16 cellular contexts compared by ENCODE assay signal in the genomic region with DNA sequence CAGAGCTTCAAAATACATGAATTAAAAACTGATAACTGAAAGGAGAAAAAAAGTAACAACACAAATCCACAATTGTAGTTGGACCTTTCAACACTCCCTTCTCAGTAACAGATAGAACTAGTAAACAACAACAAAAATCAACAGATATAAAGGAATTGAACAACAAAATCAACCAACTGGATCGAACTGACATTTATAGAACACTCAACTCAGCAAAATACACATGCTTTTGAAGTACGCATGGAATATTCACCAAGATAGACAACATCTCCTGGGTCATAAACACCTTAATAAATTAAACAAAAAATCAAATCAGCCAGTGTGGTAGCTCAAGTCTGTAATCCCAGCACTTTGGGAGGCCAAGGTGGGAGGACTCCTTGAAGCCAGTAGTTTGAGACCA.
DNase-seq lines count a peak whose midpoint lies in the region; ATAC-seq lines count a peak whose summit lies in the region.
"Had no signal": no experiment of that assay in that cellular context is flagged by ENCODE, and none has a peak within 500 bp of the region (broad histone marks: within the 10 kb centered on the region; RNA-seq: fewer than 3 reads in every experiment).

No MANE protein-coding gene starts in this region.

- no peaks in the 10 kb centered on the region for H3K9me3 Mint-ChIP-seq in activated T-cell treated with anti-CD3 and anti-CD28 coated beads, Interleukin-2, amount 50 U/mL, for 72 hours
- no peaks in the 10 kb centered on the region for H3K9me3 Mint-ChIP-seq in activated T-helper 17 cell treated with anti-CD3 and anti-CD28 coated beads, Interleukin-2, amount 50 U/mL, for 72 hours
- no peaks in the 10 kb centered on the region for H3K9me3 Mint-ChIP-seq in memory B cell
- H3K9me3 Mint-ChIP-seq in stimulated activated naive B cell treated with anti-CD40 and anti-IgM and Interleukin-4, amounts not matched to agents 10 μg/mL and 1 μg/mL and 100 μg/mL, for 72 hours = no peaks in the 10 kb centered on the region

- peaks cover 8% of the 10 kb centered on the region for H3K4me1 Mint-ChIP-seq in activated T-cell treated with anti-CD3 and anti-CD28 coated beads, Interleukin-2, amount 50 U/mL, for 72 hours (ENCODE audit: low read depth)
- peaks cover 15% of the 10 kb centered on the region for H3K4me1 Mint-ChIP-seq in activated T-helper 17 cell treated with anti-CD3 and anti-CD28 coated beads, Interleukin-2, amount 50 U/mL, for 72 hours
- H3K4me1 Mint-ChIP-seq in memory B cell = peaks cover 6% of the 10 kb centered on the region
- H3K4me1 Mint-ChIP-seq in stimulated activated naive B cell treated with anti-CD40 and anti-IgM and Interleukin-4, amounts not matched to agents 10 μg/mL and 1 μg/mL and 100 μg/mL, for 72 hours = peaks cover 11 to 34% of the 10 kb centered on the region in 2 donors

- H3K27me3 Mint-ChIP-seq in activated T-cell treated with anti-CD3 and anti-CD28 coated beads, Interleukin-2, amount 50 U/mL, for 72 hours (ENCODE audit: low read depth) = no peaks in the 10 kb centered on the region
- H3K27me3 Mint-ChIP-seq in activated T-helper 17 cell treated with anti-CD3 and anti-CD28 coated beads, Interleukin-2, amount 50 U/mL, for 72 hours = no peaks in the 10 kb centered on the region
- H3K27me3 Mint-ChIP-seq in memory B cell = no peaks in the 10 kb centered on the region
- H3K27me3 Mint-ChIP-seq in stimulated activated naive B cell treated with anti-CD40 and anti-IgM and Interleukin-4, amounts not matched to agents 10 μg/mL and 1 μg/mL and 100 μg/mL, for 72 hours = no peaks in the 10 kb centered on the region
- H3K27me3 Mint-ChIP-seq: CD4-positive, CD25-positive, alpha-beta regulatory T cell had no signal

- no peak for DNase-seq in activated T-cell treated with anti-CD3 and anti-CD28 coated beads, Interleukin-2, amount 50 U/mL, for 72 hours
- DNase-seq in activated T-cell treated with anti-CD3 and anti-CD28 coated beads, Interleukin-2, amount 50 U/mL, for 1 hour = no peak
- DNase-seq in memory B cell (ENCODE audit: low spot score in 2 of 2) (no peak), DMS153 (lab: John Stamatoyannopoulos, UW) (no peak), dedifferentiated amniotic fluid mesenchymal stem cell (ENCODE audit: extremely low spot score) (no peak)
- DNase-seq in stimulated activated naive B cell treated with anti-CD40 and anti-IgM and Interleukin-4, amounts not matched to agents 10 μg/mL and 1 μg/mL and 100 μg/mL, for 72 hours = no peak
- no peak for DNase-seq in central memory CD4-positive, alpha-beta T cell
- DNase-seq: BE2C; CD4-positive, CD25-positive, alpha-beta regulatory T cell; COR-L47; DMS53; GM23248; NCI-H1105; NCI-H2081 treated with DMSO at 0.1 percent for 48 hours; Peyer's patch had no signal

- peaks cover 1 to 3% of the 10 kb centered on the region in 2 donors for H3K36me3 Mint-ChIP-seq in activated T-cell treated with anti-CD3 and anti-CD28 coated beads, Interleukin-2, amount 50 U/mL, for 72 hours (ENCODE audit: insufficient read depth in 2 of 2)
- peaks cover 31% of the 10 kb centered on the region for H3K36me3 Mint-ChIP-seq in activated T-helper 17 cell treated with anti-CD3 and anti-CD28 coated beads, Interleukin-2, amount 50 U/mL, for 72 hours (ENCODE audit: low read depth)
- peaks cover 17% of the 10 kb centered on the region for H3K36me3 Mint-ChIP-seq in memory B cell
- peaks cover 27 to 38% of the 10 kb centered on the region in 2 donors for H3K36me3 Mint-ChIP-seq in stimulated activated naive B cell treated with anti-CD40 and anti-IgM and Interleukin-4, amounts not matched to agents 10 μg/mL and 1 μg/mL and 100 μg/mL, for 72 hours

- H3K4me3 Mint-ChIP-seq in activated T-cell treated with anti-CD3 and anti-CD28 coated beads, Interleukin-2, amount 50 U/mL, for 72 hours = no peak overlapping the region
- no peak overlapping the region for H3K4me3 Mint-ChIP-seq in activated T-helper 17 cell treated with anti-CD3 and anti-CD28 coated beads, Interleukin-2, amount 50 U/mL, for 72 hours
- no peak overlapping the region for H3K4me3 Mint-ChIP-seq in memory B cell
- peak overlapping the region in 1 of 2 donors; percentile 63 for H3K4me3 Mint-ChIP-seq in stimulated activated naive B cell treated with anti-CD40 and anti-IgM and Interleukin-4, amounts not matched to agents 10 μg/mL and 1 μg/mL and 100 μg/mL, for 72 hours
- H3K4me3 Mint-ChIP-seq: CD4-positive, CD25-positive, alpha-beta regulatory T cell had no signal

- ATAC-seq in activated T-cell treated with anti-CD3 and anti-CD28 coated beads, Interleukin-2, amount 50 U/mL, for 72 hours (replicated peaks in 1 of 2) = no peak
- ATAC-seq in activated T-helper 17 cell treated with anti-CD3 and anti-CD28 coated beads, Interleukin-2, amount 50 U/mL, for 72 hours (replicated peaks) = no peak
- no peak for ATAC-seq in memory B cell (ENCODE audit: low read depth)
- no peak for ATAC-seq in stimulated activated naive B cell treated with anti-CD40 and anti-IgM and Interleukin-4, amounts not matched to agents 10 μg/mL and 1 μg/mL and 100 μg/mL, for 72 hours (replicated peaks)

- peak overlapping the region; percentile 41 for H3K27ac Mint-ChIP-seq in activated T-cell treated with anti-CD3 and anti-CD28 coated beads, Interleukin-2, amount 50 U/mL, for 72 hours
- H3K27ac Mint-ChIP-seq in activated T-helper 17 cell treated with anti-CD3 and anti-CD28 coated beads, Interleukin-2, amount 50 U/mL, for 72 hours = peak overlapping the region; percentile 56
- H3K27ac Mint-ChIP-seq in memory B cell = peak overlapping the region; percentile 88
- H3K27ac Mint-ChIP-seq in stimulated activated naive B cell treated with anti-CD40 and anti-IgM and Interleukin-4, amounts not matched to agents 10 μg/mL and 1 μg/mL and 100 μg/mL, for 72 hours = peak overlapping the region; percentile 14

Comparison
In these comparisons a context has a peak if more than half of its experiments do, and no peak if none do; other contexts are left out.
1. H3K27ac Mint-ChIP-seq: peak in every context shown above with its lines; median percentile 88 in memory B cell; 56 in activated T-helper 17 cell treated with anti-CD3 and anti-CD28 coated beads, Interleukin-2, amount 50 U/mL, for 72 hours; 41 in activated T-cell treated with anti-CD3 and anti-CD28 coated beads, Interleukin-2, amount 50 U/mL, for 72 hours; 14 in stimulated activated naive B cell treated with anti-CD40 and anti-IgM and Interleukin-4, amounts not matched to agents 10 μg/mL and 1 μg/mL and 100 μg/mL, for 72 hours.